16 cellular contexts compared by ENCODE assay signal in the genomic region with DNA sequence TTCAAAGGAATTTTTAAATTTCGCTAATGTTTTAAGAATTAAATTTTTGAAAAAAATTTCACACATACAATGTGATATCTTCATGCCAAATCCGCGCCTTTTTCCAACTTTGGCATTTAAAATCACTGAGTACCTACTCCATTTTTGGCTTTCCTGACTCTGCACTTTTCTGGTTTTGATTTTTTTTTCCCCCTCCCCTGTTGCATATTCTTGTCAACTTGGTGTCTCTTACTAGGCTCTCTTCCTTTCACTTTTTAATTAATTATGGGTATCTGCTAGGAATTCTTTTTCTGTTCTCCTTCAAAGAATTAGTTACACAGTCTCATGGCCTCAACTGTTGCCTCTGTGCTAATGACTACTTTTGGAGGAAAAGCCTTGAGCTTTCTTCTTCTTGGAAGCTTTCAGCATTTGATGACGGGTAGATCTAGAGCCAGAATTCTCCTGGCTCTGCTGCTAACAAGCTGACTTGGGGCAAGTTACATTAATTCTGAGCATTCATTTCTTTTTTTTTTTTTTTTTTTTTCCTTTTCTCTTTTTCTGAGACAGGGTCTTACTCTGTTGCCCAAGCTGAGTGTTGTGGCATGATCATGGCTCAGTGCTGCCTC. TPM values are rescaled to one million over a fixed set of nuclear protein-coding genes. Genes with fewer than 3 reads are reported as not detected.
DNase-seq lines count a peak whose midpoint lies in the region; ATAC-seq and TF ChIP-seq lines count a peak whose summit lies in the region.
"Had no signal": no experiment of that assay in that cellular context is flagged by ENCODE, and none has a peak within 500 bp of the region (broad histone marks: within the 10 kb centered on the region; RNA-seq: fewer than 3 reads in every experiment).

No MANE protein-coding gene starts in this region.

- POLR2A ChIA-PET in T-cell (lab: Charles Lee) = interaction anchor here in 1 of 2 donors (0.7 kb wide), 1 partner anchor 200 kb away, joined by 5 read pairs; no protein-coding TSS in a partner anchor

- no peak overlapping the region for H3K9ac ChIP-seq in iPS-18a (ENCODE audit: low read length)
- no peak overlapping the region for H3K9ac ChIP-seq in smooth muscle cell (ENCODE audit: low read depth)

- CTCF ChIA-PET in T-cell (lab: Charles Lee) = interaction anchor here in 1 of 2 donors (0.6 to 0.7 kb wide), 3 partner anchors 267 to 610 kb away, joined by 3 to 7 read pairs (median 3); no protein-coding TSS in a partner anchor

- TF ChIP-seq CTCF in smooth muscle cell (IDR thresholded peaks at IDR 0.05; ENCODE audit: borderline replicate concordance, insufficient read depth, poor library complexity, severe bottlenecking) (no peak), upper lobe of right lung (IDR thresholded peaks at IDR 0.05) (no peak)

- peaks cover 5% of the 10 kb centered on the region for H3F3A ChIP-seq in smooth muscle cell (ENCODE audit: low read depth)

- WGBS in smooth muscle cell (ENCODE audit: low lambda C conversion rate) = 88% methylated on average over 4 of the region's 4 CpGs

- no peak overlapping the region for H3K27ac ChIP-seq in iPS-18a (ENCODE audit: low read length)
- no peak overlapping the region for H3K27ac ChIP-seq in smooth muscle cell (ENCODE audit: low read depth)
- H3K27ac ChIP-seq in upper lobe of right lung = no peak overlapping the region

- H3K9me3 ChIP-seq in iPS-18a (ENCODE audit: control insufficient read depth, low read depth, low read length) = no peaks in the 10 kb centered on the region
- H3K9me3 ChIP-seq in smooth muscle cell (replicated peaks; ENCODE audit: low read depth) = no peaks in the 10 kb centered on the region
- no peaks in the 10 kb centered on the region for H3K9me3 ChIP-seq in upper lobe of right lung
- H3K9me3 ChIP-seq: BE2C, tibial artery had no signal

- H3K4me2 ChIP-seq in smooth muscle cell = peak overlapping the region; percentile 96

- no peak for ATAC-seq in activated T-cell treated with anti-CD3 and anti-CD28 coated beads, Interleukin-2, amount 50 U/mL, for 72 hours (replicated peaks in 1 of 2)
- ATAC-seq in T-cell (replicated peaks in 1 of 4) = no peak
- no peak for ATAC-seq in upper lobe of right lung
- ATAC-seq in HG02642 (IDR thresholded peaks at IDR 0.05; ENCODE audit: poor library complexity, unreplicated experiment) = no peak
- ATAC-seq: HCT116 had no signal

- peaks cover 3 to 17% of the 10 kb centered on the region in 2 donors for H3K36me3 Mint-ChIP-seq in activated T-cell treated with anti-CD3 and anti-CD28 coated beads, Interleukin-2, amount 50 U/mL, for 72 hours (ENCODE audit: insufficient read depth in 2 of 2)
- peaks cover 16% of the 10 kb centered on the region for H3K36me3 Mint-ChIP-seq in T-cell

- H3K4me1 Mint-ChIP-seq in activated T-cell treated with anti-CD3 and anti-CD28 coated beads, Interleukin-2, amount 50 U/mL, for 72 hours (ENCODE audit: low read depth) = peaks cover 52% of the 10 kb centered on the region
- H3K4me1 Mint-ChIP-seq in T-cell = peaks cover 28 to 35% (median 33%) of the 10 kb centered on the region in 3 donors

- no peaks in the 10 kb centered on the region for H4K20me1 ChIP-seq in smooth muscle cell (ENCODE audit: low read depth)

- intact Hi-C loops in upper lobe of right lung (cut with DNase I) = no loop called here

- H3K4me3 ChIP-seq in iPS-18a (ENCODE audit: low read length) (peak overlapping the region; percentile 97), smooth muscle cell (peak overlapping the region; percentile 79), upper lobe of right lung (no peak overlapping the region), H7 (ENCODE audit: insufficient read depth, low read depth, low read length) (no peak overlapping the region)

- H3K4me3 Mint-ChIP-seq in activated T-cell treated with anti-CD3 and anti-CD28 coated beads, Interleukin-2, amount 50 U/mL, for 72 hours = peak overlapping the region; percentile 31 to 77
- peak overlapping the region; percentile 19 to 89 (median 39) for H3K4me3 Mint-ChIP-seq in T-cell

- H2AFZ ChIP-seq in smooth muscle cell (ENCODE audit: low read depth) = no peak overlapping the region

- H3K27ac Mint-ChIP-seq in activated T-cell treated with anti-CD3 and anti-CD28 coated beads, Interleukin-2, amount 50 U/mL, for 72 hours = peak overlapping the region; percentile 33
- H3K27ac Mint-ChIP-seq in T-cell = peak overlapping the region; percentile 14 to 55

- H3K27me3 ChIP-seq in iPS-18a (ENCODE audit: control insufficient read depth, insufficient read depth, low read length) = no peaks in the 10 kb centered on the region
- no peaks in the 10 kb centered on the region for H3K27me3 ChIP-seq in smooth muscle cell (ENCODE audit: low read depth)
- no peaks in the 10 kb centered on the region for H3K27me3 ChIP-seq in upper lobe of right lung
- no peaks in the 10 kb centered on the region; the same call in 1 of the 2 replicates for H3K27me3 ChIP-seq in H7 (ENCODE audit: control insufficient read depth, insufficient read depth, low read length)
- H3K27me3 ChIP-seq: BE2C, tibial artery had no signal

- H3K36me3 ChIP-seq in iPS-18a (ENCODE audit: control insufficient read depth, low read depth, low read length) = peaks cover 6% of the 10 kb centered on the region
- no peaks in the 10 kb centered on the region for H3K36me3 ChIP-seq in smooth muscle cell (ENCODE audit: low read depth)
- peaks cover 6% of the 10 kb centered on the region for H3K36me3 ChIP-seq in upper lobe of right lung
- H3K36me3 ChIP-seq in H7 (replicated peaks; ENCODE audit: control insufficient read depth, insufficient read depth, low read length) = peaks cover 1% of the 10 kb centered on the region
- H3K36me3 ChIP-seq: BE2C had no signal

- no peaks in the 10 kb centered on the region for H3K9me3 Mint-ChIP-seq in activated T-cell treated with anti-CD3 and anti-CD28 coated beads, Interleukin-2, amount 50 U/mL, for 72 hours
- no peaks in the 10 kb centered on the region for H3K9me3 Mint-ChIP-seq in T-cell
- H3K9me3 Mint-ChIP-seq: naive B cell had no signal

- no peaks in the 10 kb centered on the region for H3K27me3 Mint-ChIP-seq in activated T-cell treated with anti-CD3 and anti-CD28 coated beads, Interleukin-2, amount 50 U/mL, for 72 hours (ENCODE audit: low read depth)
- H3K27me3 Mint-ChIP-seq in T-cell = no peaks in the 10 kb centered on the region
- H3K27me3 Mint-ChIP-seq: naive B cell had no signal

- H3K4me1 ChIP-seq in iPS-18a (ENCODE audit: control insufficient read depth, low read depth, low read length) = peaks cover 13% of the 10 kb centered on the region
- peaks cover 16% of the 10 kb centered on the region for H3K4me1 ChIP-seq in smooth muscle cell (ENCODE audit: low read depth)
- peaks cover 4% of the 10 kb centered on the region for H3K4me1 ChIP-seq in upper lobe of right lung
- H3K4me1 ChIP-seq: BE2C had no signal

- no peaks in the 10 kb centered on the region for H3K79me2 ChIP-seq in smooth muscle cell (ENCODE audit: low read depth)

- no peak for DNase-seq in activated T-cell treated with anti-CD3 and anti-CD28 coated beads, Interleukin-2, amount 50 U/mL, for 72 hours
- DNase-seq in activated T-cell treated with anti-CD3 and anti-CD28 coated beads for 4 hours = no peak
- no peak for DNase-seq in T-cell
- DNase-seq in smooth muscle cell (lab: John Stamatoyannopoulos, UW; ENCODE audit: unreplicated experiment) = no peak
- no peak for DNase-seq in upper lobe of right lung
- DNase-seq in H7 = no peak
- DNase-seq: activated gamma-delta T cell treated with Interleukin-2 at 50 U/mL for 16 hours; BE2C; hypothalamus; naive B cell; NCI-H1105; stimulated activated CD4-positive, alpha-beta T cell treated with anti-CD3 and anti-CD28 coated beads, Interleukin-4, amount 100 ng/mL, for 24 hours; tibial artery had no signal

RNA-seq across cellular contexts. Expression of gene AGL, which starts 1.8 kb away (rescaled TPM):
- total RNA-seq in activated T-cell treated with anti-CD3 and anti-CD28 coated beads, Interleukin-2, amount 50 U/mL, for 72 hours = 10 to 100 TPM; 21.8 to 23.8 TPM
- total RNA-seq in T-cell (10 to 100 TPM; 14.6 to 17.3 (median 15.8) TPM), smooth muscle cell (18.3 and 20.8 TPM in 2 replicates), upper lobe of right lung (14.4 TPM)
- polyA plus RNA-seq in smooth muscle cell = 5.0 and 5.1 TPM in 2 replicates
- total RNA-seq in H7 (2014; rRNA removed; shearing (Covaris generic)) = 10.9 and 15.1 TPM in 2 replicates

Comparison
In these comparisons a context has a peak if more than half of its experiments do, and no peak if none do; other contexts are left out.
1. H3K4me3 ChIP-seq: peak in iPS-18a (single experiment) and smooth muscle cell (single experiment); none in upper lobe of right lung (single experiment) and H7 (single experiment).